1 cellular context compared by ENCODE assay signal in the genomic region with DNA sequence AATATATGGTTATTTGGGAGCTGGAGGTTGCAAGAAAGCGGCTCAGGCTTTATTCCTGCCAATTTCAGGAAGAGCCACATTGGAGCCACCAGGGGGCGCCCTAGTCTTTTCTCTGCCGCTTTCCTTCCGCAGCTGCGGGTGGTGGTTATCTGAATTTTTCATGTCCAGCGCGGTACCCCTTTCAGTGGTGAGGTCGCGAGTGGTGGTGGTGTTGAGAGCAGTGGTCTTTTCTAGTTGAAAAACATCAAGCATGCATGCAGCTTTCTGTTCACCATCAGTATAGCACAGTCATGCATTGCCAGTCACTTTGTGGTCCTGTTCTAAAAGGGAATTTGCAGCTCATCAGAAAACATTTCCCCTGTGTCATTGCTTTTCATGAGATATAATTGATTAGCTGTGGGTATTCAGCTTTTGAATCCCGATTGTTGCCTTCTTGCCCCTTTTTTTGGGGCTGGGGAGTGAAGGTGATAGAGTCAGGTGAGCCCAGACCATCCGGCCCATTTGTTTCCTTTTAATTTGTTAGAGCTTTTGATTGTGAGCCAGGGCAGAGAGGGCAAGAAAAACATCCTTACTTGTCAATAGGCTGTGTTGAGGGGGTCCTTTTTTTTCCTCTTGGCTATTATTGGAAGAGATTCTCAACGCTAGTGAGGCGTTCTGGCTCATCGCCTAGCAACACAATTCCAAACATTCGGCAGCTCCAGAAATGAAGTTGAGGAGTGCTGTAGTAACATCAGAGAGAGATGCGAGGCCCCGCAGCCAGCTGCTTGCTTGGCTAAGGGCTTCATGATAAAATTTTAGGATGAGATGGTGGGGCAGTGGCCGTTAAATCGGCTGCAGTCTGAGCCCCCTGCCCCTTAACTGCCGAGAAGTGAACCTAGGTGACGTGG.
TF ChIP-seq lines count a peak whose summit lies in the region.

No MANE protein-coding gene starts in this region.

TF ChIP-seq in HepG2, 621 proteins besides CTCF, POLR2A, EP300 and RAD21 (continued from another document and continues in another):
- TF ChIP-seq, protein P1, sequence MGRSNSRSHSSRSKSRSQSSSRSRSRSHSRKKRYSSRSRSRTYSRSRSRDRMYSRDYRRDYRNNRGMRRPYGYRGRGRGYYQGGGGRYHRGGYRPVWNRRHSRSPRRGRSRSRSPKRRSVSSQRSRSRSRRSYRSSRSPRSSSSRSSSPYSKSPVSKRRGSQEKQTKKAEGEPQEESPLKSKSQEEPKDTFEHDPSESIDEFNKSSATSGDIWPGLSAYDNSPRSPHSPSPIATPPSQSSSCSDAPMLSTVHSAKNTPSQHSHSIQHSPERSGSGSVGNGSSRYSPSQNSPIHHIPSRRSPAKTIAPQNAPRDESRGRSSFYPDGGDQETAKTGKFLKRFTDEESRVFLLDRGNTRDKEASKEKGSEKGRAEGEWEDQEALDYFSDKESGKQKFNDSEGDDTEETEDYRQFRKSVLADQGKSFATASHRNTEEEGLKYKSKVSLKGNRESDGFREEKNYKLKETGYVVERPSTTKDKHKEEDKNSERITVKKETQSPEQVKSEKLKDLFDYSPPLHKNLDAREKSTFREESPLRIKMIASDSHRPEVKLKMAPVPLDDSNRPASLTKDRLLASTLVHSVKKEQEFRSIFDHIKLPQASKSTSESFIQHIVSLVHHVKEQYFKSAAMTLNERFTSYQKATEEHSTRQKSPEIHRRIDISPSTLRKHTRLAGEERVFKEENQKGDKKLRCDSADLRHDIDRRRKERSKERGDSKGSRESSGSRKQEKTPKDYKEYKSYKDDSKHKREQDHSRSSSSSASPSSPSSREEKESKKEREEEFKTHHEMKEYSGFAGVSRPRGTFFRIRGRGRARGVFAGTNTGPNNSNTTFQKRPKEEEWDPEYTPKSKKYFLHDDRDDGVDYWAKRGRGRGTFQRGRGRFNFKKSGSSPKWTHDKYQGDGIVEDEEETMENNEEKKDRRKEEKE (IDR thresholded peaks at IDR 0.05): no peak
- TF ChIP-seq BHLHE40 (IDR thresholded peaks at IDR 0.05; ENCODE audit: low read length) (no peak; the same call in 1 of the 2 replicates), GABPA (IDR thresholded peaks at IDR 0.05; ENCODE audit: low read depth, low read length) (no peak), GABPA (CRISPR knock-in tag; IDR thresholded peaks at IDR 0.05; ENCODE audit: low read depth) (no peak), ZKSCAN1 (IDR thresholded peaks at IDR 0.05; ENCODE audit: low read length) (0 out of 2 replicates have a peak, but pooled peaks have one; percentile 23), ZNF296 (CRISPR knock-in tag; conservative IDR thresholded peaks at IDR 0.05) (no peak), ZNF510 (CRISPR knock-in tag; IDR thresholded peaks at IDR 0.05; ENCODE audit: low read depth) (no peak), ZNF674 (CRISPR knock-in tag; IDR thresholded peaks at IDR 0.05; ENCODE audit: low read depth) (no peak), POLR2G (IDR thresholded peaks at IDR 0.05; ENCODE audit: low read depth, low read length) (no peak), NRL (CRISPR knock-in tag; IDR thresholded peaks at IDR 0.05; ENCODE audit: borderline replicate concordance) (no peak), HMGA1 (CRISPR knock-in tag; conservative IDR thresholded peaks at IDR 0.05) (no peak), JUND (CRISPR knock-in tag; IDR thresholded peaks at IDR 0.05) (no peak), LCORL (IDR thresholded peaks at IDR 0.05) (no peak), LCORL (CRISPR knock-in tag; IDR thresholded peaks at IDR 0.05) (no peak), TAF1 (CRISPR knock-in tag; IDR thresholded peaks at IDR 0.05) (no peak)
- TF ChIP-seq, protein P2, sequence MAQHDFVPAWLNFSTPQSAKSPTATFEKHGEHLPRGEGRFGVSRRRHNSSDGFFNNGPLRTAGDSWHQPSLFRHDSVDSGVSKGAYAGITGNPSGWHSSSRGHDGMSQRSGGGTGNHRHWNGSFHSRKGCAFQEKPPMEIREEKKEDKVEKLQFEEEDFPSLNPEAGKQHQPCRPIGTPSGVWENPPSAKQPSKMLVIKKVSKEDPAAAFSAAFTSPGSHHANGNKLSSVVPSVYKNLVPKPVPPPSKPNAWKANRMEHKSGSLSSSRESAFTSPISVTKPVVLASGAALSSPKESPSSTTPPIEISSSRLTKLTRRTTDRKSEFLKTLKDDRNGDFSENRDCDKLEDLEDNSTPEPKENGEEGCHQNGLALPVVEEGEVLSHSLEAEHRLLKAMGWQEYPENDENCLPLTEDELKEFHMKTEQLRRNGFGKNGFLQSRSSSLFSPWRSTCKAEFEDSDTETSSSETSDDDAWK (CRISPR knock-in tag; IDR thresholded peaks at IDR 0.05): no peak
- TF ChIP-seq, protein P3, sequence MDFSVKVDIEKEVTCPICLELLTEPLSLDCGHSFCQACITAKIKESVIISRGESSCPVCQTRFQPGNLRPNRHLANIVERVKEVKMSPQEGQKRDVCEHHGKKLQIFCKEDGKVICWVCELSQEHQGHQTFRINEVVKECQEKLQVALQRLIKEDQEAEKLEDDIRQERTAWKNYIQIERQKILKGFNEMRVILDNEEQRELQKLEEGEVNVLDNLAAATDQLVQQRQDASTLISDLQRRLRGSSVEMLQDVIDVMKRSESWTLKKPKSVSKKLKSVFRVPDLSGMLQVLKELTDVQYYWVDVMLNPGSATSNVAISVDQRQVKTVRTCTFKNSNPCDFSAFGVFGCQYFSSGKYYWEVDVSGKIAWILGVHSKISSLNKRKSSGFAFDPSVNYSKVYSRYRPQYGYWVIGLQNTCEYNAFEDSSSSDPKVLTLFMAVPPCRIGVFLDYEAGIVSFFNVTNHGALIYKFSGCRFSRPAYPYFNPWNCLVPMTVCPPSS (IDR thresholded peaks at IDR 0.05): no peak
- TF ChIP-seq, protein P4, sequence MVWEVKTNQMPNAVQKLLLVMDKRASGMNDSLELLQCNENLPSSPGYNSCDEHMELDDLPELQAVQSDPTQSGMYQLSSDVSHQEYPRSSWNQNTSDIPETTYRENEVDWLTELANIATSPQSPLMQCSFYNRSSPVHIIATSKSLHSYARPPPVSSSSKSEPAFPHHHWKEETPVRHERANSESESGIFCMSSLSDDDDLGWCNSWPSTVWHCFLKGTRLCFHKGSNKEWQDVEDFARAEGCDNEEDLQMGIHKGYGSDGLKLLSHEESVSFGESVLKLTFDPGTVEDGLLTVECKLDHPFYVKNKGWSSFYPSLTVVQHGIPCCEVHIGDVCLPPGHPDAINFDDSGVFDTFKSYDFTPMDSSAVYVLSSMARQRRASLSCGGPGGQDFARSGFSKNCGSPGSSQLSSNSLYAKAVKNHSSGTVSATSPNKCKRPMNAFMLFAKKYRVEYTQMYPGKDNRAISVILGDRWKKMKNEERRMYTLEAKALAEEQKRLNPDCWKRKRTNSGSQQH (CRISPR knock-in tag; IDR thresholded peaks at IDR 0.05; ENCODE audit: low read depth): no peak
- TF ChIP-seq, protein P5, sequence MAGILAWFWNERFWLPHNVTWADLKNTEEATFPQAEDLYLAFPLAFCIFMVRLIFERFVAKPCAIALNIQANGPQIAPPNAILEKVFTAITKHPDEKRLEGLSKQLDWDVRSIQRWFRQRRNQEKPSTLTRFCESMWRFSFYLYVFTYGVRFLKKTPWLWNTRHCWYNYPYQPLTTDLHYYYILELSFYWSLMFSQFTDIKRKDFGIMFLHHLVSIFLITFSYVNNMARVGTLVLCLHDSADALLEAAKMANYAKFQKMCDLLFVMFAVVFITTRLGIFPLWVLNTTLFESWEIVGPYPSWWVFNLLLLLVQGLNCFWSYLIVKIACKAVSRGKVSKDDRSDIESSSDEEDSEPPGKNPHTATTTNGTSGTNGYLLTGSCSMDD (CRISPR knock-in tag; IDR thresholded peaks at IDR 0.05): no peak
- TF ChIP-seq, protein P6, sequence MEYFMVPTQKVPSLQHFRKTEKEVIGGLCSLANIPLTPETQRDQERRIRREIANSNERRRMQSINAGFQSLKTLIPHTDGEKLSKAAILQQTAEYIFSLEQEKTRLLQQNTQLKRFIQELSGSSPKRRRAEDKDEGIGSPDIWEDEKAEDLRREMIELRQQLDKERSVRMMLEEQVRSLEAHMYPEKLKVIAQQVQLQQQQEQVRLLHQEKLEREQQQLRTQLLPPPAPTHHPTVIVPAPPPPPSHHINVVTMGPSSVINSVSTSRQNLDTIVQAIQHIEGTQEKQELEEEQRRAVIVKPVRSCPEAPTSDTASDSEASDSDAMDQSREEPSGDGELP (IDR thresholded peaks at IDR 0.05; ENCODE audit: borderline replicate concordance, low read depth): no peak
- TF ChIP-seq, protein P7, sequence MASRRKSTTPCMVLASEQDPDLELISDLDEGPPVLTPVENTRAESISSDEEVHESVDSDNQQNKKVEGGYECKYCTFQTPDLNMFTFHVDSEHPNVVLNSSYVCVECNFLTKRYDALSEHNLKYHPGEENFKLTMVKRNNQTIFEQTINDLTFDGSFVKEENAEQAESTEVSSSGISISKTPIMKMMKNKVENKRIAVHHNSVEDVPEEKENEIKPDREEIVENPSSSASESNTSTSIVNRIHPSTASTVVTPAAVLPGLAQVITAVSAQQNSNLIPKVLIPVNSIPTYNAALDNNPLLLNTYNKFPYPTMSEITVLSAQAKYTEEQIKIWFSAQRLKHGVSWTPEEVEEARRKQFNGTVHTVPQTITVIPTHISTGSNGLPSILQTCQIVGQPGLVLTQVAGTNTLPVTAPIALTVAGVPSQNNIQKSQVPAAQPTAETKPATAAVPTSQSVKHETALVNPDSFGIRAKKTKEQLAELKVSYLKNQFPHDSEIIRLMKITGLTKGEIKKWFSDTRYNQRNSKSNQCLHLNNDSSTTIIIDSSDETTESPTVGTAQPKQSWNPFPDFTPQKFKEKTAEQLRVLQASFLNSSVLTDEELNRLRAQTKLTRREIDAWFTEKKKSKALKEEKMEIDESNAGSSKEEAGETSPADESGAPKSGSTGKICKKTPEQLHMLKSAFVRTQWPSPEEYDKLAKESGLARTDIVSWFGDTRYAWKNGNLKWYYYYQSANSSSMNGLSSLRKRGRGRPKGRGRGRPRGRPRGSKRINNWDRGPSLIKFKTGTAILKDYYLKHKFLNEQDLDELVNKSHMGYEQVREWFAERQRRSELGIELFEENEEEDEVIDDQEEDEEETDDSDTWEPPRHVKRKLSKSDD (CRISPR knock-in tag; IDR thresholded peaks at IDR 0.05; ENCODE audit: low read depth): no peak
- TF ChIP-seq, protein P8, sequence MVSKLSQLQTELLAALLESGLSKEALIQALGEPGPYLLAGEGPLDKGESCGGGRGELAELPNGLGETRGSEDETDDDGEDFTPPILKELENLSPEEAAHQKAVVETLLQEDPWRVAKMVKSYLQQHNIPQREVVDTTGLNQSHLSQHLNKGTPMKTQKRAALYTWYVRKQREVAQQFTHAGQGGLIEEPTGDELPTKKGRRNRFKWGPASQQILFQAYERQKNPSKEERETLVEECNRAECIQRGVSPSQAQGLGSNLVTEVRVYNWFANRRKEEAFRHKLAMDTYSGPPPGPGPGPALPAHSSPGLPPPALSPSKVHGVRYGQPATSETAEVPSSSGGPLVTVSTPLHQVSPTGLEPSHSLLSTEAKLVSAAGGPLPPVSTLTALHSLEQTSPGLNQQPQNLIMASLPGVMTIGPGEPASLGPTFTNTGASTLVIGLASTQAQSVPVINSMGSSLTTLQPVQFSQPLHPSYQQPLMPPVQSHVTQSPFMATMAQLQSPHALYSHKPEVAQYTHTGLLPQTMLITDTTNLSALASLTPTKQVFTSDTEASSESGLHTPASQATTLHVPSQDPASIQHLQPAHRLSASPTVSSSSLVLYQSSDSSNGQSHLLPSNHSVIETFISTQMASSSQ (IDR thresholded peaks at IDR 0.05; ENCODE audit: low read depth): no peak
- TF ChIP-seq, protein P8 (CRISPR knock-in tag; IDR thresholded peaks at IDR 0.05; ENCODE audit: borderline replicate concordance): no peak
- TF ChIP-seq, protein P9, sequence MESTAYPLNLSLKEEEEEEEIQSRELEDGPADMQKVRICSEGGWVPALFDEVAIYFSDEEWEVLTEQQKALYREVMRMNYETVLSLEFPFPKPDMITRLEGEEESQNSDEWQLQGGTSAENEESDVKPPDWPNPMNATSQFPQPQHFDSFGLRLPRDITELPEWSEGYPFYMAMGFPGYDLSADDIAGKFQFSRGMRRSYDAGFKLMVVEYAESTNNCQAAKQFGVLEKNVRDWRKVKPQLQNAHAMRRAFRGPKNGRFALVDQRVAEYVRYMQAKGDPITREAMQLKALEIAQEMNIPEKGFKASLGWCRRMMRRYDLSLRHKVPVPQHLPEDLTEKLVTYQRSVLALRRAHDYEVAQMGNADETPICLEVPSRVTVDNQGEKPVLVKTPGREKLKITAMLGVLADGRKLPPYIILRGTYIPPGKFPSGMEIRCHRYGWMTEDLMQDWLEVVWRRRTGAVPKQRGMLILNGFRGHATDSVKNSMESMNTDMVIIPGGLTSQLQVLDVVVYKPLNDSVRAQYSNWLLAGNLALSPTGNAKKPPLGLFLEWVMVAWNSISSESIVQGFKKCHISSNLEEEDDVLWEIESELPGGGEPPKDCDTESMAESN (CRISPR knock-in tag; conservative IDR thresholded peaks at IDR 0.05): no peak; the same call in 1 of the 2 replicates
- TF ChIP-seq, protein P10, sequence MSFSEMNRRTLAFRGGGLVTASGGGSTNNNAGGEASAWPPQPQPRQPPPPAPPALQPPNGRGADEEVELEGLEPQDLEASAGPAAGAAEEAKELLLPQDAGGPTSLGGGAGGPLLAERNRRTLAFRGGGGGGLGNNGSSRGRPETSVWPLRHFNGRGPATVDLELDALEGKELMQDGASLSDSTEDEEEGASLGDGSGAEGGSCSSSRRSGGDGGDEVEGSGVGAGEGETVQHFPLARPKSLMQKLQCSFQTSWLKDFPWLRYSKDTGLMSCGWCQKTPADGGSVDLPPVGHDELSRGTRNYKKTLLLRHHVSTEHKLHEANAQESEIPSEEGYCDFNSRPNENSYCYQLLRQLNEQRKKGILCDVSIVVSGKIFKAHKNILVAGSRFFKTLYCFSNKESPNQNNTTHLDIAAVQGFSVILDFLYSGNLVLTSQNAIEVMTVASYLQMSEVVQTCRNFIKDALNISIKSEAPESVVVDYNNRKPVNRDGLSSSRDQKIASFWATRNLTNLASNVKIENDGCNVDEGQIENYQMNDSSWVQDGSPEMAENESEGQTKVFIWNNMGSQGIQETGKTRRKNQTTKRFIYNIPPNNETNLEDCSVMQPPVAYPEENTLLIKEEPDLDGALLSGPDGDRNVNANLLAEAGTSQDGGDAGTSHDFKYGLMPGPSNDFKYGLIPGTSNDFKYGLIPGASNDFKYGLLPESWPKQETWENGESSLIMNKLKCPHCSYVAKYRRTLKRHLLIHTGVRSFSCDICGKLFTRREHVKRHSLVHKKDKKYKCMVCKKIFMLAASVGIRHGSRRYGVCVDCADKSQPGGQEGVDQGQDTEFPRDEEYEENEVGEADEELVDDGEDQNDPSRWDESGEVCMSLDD (CRISPR knock-in tag; IDR thresholded peaks at IDR 0.05; ENCODE audit: borderline replicate concordance): no peak
